ENCODE assay signal across 22 cellular contexts in genomic region chr5:52841114-52841513, GRCh38. TPM values are rescaled to one million over a fixed set of nuclear protein-coding genes. Genes with fewer than 3 reads are reported as not detected.
DNase-seq lines count a peak whose midpoint lies in the region; ATAC-seq, FAIRE-seq and TF ChIP-seq lines count a peak whose summit lies in the region.
"Had no signal": no experiment of that assay in that cellular context is flagged by ENCODE, and none has a peak within 500 bp of the region (broad histone marks: within the 10 kb centered on the region; RNA-seq: fewer than 3 reads in every experiment).

No MANE protein-coding gene starts in this region.

- intact Hi-C loops in HepG2 (cut with micrococcal nuclease; ENCODE audit: unreplicated experiment) = no loop called here

- no peaks in the 10 kb centered on the region for H3K9me3 ChIP-seq in GM23248 (ENCODE audit: low read depth)
- no peaks in the 10 kb centered on the region for H3K9me3 ChIP-seq in HepG2 (ENCODE audit: low read length)
- no peaks in the 10 kb centered on the region for H3K9me3 ChIP-seq in subcutaneous abdominal adipose tissue (ENCODE audit: control insufficient read depth in 5 of 5, low read length in 5 of 5)
- H3K9me3 ChIP-seq: testis had no signal

- H3K4me3 ChIP-seq in GM23248 = no peak overlapping the region
- H3K4me3 ChIP-seq in astrocyte of the spinal cord (ENCODE audit: low read depth, low read length) = no peak overlapping the region
- no peak overlapping the region for H3K4me3 ChIP-seq in HepG2 (replicated peaks in 1 of 3; ENCODE audit: insufficient read depth in 1 of 3, low read depth in 2 of 3, low read length in 3 of 3)
- H3K4me3 ChIP-seq in subcutaneous abdominal adipose tissue (ENCODE audit: low read depth in 1 of 5, low read length in 5 of 5) = no peak overlapping the region
- H3K4me3 ChIP-seq: PC-9, testis had no signal

- H4K20me1 ChIP-seq in GM23248 (ENCODE audit: insufficient read depth) (no peaks in the 10 kb centered on the region), HepG2 (ENCODE audit: insufficient read depth, low read length) (no peaks in the 10 kb centered on the region)

- no TSS peak for BruUV-seq in HepG2 (replicated peaks; lab: Mats Ljungman, UMichigan)

- peaks cover 24% of the 10 kb centered on the region for H3K4me1 Mint-ChIP-seq in type B pancreatic cell (ENCODE audit: unreplicated experiment)
- H3K4me1 Mint-ChIP-seq in activated T-cell treated with anti-CD3 and anti-CD28 coated beads, Interleukin-2, amount 50 U/mL, for 72 hours (ENCODE audit: low read depth) = peaks cover 5% of the 10 kb centered on the region
- H3K4me1 Mint-ChIP-seq: IgD-negative memory B cell had no signal

- TF ChIP-seq EP300 in HepG2 (IDR thresholded peaks at IDR 0.05; ENCODE audit: low read depth in 2 of 2, low read length in 2 of 2) (no peak), HepG2 (CRISPR knock-in tag; IDR thresholded peaks at IDR 0.05; ENCODE audit: borderline replicate concordance) (no peak)

- no peak for TF ChIP-seq RAD21 in HepG2 (CRISPR knock-in tag; IDR thresholded peaks at IDR 0.05)

- no peak for TF ChIP-seq CTCF in astrocyte of the spinal cord (IDR thresholded peaks at IDR 0.05; ENCODE audit: low read depth, low read length)
- no peak for TF ChIP-seq CTCF in HepG2 (CRISPR knock-in tag; IDR thresholded peaks at IDR 0.05)
- no peak for TF ChIP-seq CTCF in type B pancreatic cell (conservative IDR thresholded peaks at IDR 0.05)

- no peak overlapping the region for H3K27ac ChIP-seq in GM23248
- no peak overlapping the region for H3K27ac ChIP-seq in HepG2 (ENCODE audit: extremely low read length, insufficient read depth, low read length)
- H3K27ac ChIP-seq in subcutaneous abdominal adipose tissue (ENCODE audit: low read depth, low read length) = peak overlapping the region; percentile 31
- H3K27ac ChIP-seq: foreskin keratinocyte, PC-9, testis had no signal

- CTCF ChIA-PET in HepG2 (lab: Yijun Ruan, JAX; ENCODE audit: low intra/inter-chr PET ratio, low total read pairs) = no interaction called here

- peaks cover 33% of the 10 kb centered on the region for H3K4me1 ChIP-seq in GM23248 (ENCODE audit: insufficient read depth)
- H3K4me1 ChIP-seq in HepG2 (ENCODE audit: insufficient read depth, low read length) = no peaks in the 10 kb centered on the region
- peaks cover 0 to 29% (median 22%) of the 10 kb centered on the region in 5 donors for H3K4me1 ChIP-seq in subcutaneous abdominal adipose tissue (ENCODE audit: control insufficient read depth in 5 of 5, insufficient read depth in 5 of 5, low read length in 5 of 5)
- H3K4me1 ChIP-seq: foreskin keratinocyte, testis had no signal

- H3K9ac ChIP-seq in GM23248 (no peak overlapping the region), HepG2 (ENCODE audit: insufficient read depth, low read depth, low read length) (no peak overlapping the region), subcutaneous abdominal adipose tissue (ENCODE audit: low read length in 5 of 5) (no peak overlapping the region)

- ATAC-seq in HepG2 = no peak
- ATAC-seq in activated T-cell treated with anti-CD3 and anti-CD28 coated beads, Interleukin-2, amount 50 U/mL, for 72 hours (replicated peaks in 1 of 2) = no peak
- ATAC-seq: activated CD8-positive, alpha-beta T cell treated with anti-CD3 and anti-CD28 coated beads for 36 hours; foreskin keratinocyte; T-cell had no signal

- no peaks in the 10 kb centered on the region for H3K79me2 ChIP-seq in GM23248 (ENCODE audit: insufficient read depth)
- H3K79me2 ChIP-seq in HepG2 (ENCODE audit: insufficient read depth, low read length) = no peaks in the 10 kb centered on the region

- in situ Hi-C loops in GM23248 (cut with MboI) = no loop called here
- in situ Hi-C loops in astrocyte of the spinal cord (cut with HindIII; ENCODE audit: low sequenced_read_pairs) = no loop called here
- in situ Hi-C loops in HepG2 (cut with HindIII; ENCODE audit: extremely low pct_ligation_motif_present, low pct_unique_long_range_greater_than_20kb) = no loop called here

- FAIRE-seq in HepG2 (lab: Jason Lieb, UNC) = no peak

- H3K36me3 ChIP-seq in GM23248 (ENCODE audit: low read depth) (no peaks in the 10 kb centered on the region), HepG2 (replicated peaks in 1 of 2; ENCODE audit: control insufficient read depth in 1 of 2, insufficient read depth in 2 of 2, low read length in 2 of 2) (no peaks in the 10 kb centered on the region), subcutaneous abdominal adipose tissue (ENCODE audit: control insufficient read depth in 5 of 5, insufficient read depth in 5 of 5, low read length in 5 of 5) (no peaks in the 10 kb centered on the region)

- no peak overlapping the region for H3K4me3 Mint-ChIP-seq in type B pancreatic cell
- no peak overlapping the region for H3K4me3 Mint-ChIP-seq in activated T-cell treated with anti-CD3 and anti-CD28 coated beads, Interleukin-2, amount 50 U/mL, for 72 hours
- H3K4me3 Mint-ChIP-seq: activated CD8-positive, alpha-beta T cell treated with anti-CD3 and anti-CD28 coated beads for 36 hours; IgD-negative memory B cell; T-cell had no signal

- TF ChIP-seq POLR2A in HepG2 (IDR thresholded peaks at IDR 0.05; ENCODE audit: insufficient read depth in 1 of 2, low read depth in 2 of 2, low read length in 2 of 2) = no peak

- no peaks in the 10 kb centered on the region for H3K27me3 ChIP-seq in GM23248 (replicated peaks; ENCODE audit: insufficient read depth)
- H3K27me3 ChIP-seq in HepG2 (ENCODE audit: control insufficient read depth in 1 of 2, insufficient read depth in 2 of 2, low read length in 2 of 2) = no peaks in the 10 kb centered on the region
- H3K27me3 ChIP-seq in subcutaneous abdominal adipose tissue (ENCODE audit: control insufficient read depth in 5 of 5, insufficient read depth in 4 of 5, low read length in 5 of 5) = no peaks in the 10 kb centered on the region
- H3K27me3 ChIP-seq: foreskin keratinocyte, testis had no signal

- no peak overlapping the region for H3K27ac Mint-ChIP-seq in type B pancreatic cell
- H3K27ac Mint-ChIP-seq in activated T-cell treated with anti-CD3 and anti-CD28 coated beads, Interleukin-2, amount 50 U/mL, for 72 hours = no peak overlapping the region
- H3K27ac Mint-ChIP-seq: activated CD8-positive, alpha-beta T cell treated with anti-CD3 and anti-CD28 coated beads for 36 hours; IgD-negative memory B cell; T-cell had no signal

- H3K9me3 Mint-ChIP-seq in type B pancreatic cell = no peaks in the 10 kb centered on the region
- H3K9me3 Mint-ChIP-seq in activated T-cell treated with anti-CD3 and anti-CD28 coated beads, Interleukin-2, amount 50 U/mL, for 72 hours = no peaks in the 10 kb centered on the region
- H3K9me3 Mint-ChIP-seq: activated CD8-positive, alpha-beta T cell treated with anti-CD3 and anti-CD28 coated beads for 36 hours; T-cell had no signal

- peaks cover 41% of the 10 kb centered on the region; the same call in 1 of the 2 replicates for H3F3A ChIP-seq in GM23248 (ENCODE audit: insufficient read depth)

- no peak for DNase-seq in GM23248
- DNase-seq in astrocyte of the spinal cord (ENCODE audit: low read depth, low spot score) = peak; percentile 9
- DNase-seq in HepG2 (ENCODE audit: low spot score) = no peak
- no peak for DNase-seq in type B pancreatic cell (ENCODE audit: extremely low spot score, unreplicated experiment)
- DNase-seq in effector CD4-positive, alpha-beta T cell = no peak
- no peak for DNase-seq in activated T-cell treated with anti-CD3 and anti-CD28 coated beads, Interleukin-2, amount 50 U/mL, for 72 hours
- no peak for DNase-seq in stimulated activated CD4-positive, alpha-beta T cell treated with anti-CD3 and anti-CD28 coated beads, Interleukin-4, amount 100 ng/mL, for 4 hours
- DNase-seq: ACHN; activated CD4-positive, CD25-positive, alpha-beta regulatory T cell treated with anti-CD3 and anti-CD28 coated beads, Interleukin-2, amount 50 U/mL, for 72 hours; activated CD8-positive, alpha-beta T cell treated with anti-CD3 and anti-CD28 coated beads for 36 hours; Calu3; foreskin keratinocyte; hypothalamus; islet precursor cell; NCI-H2107; nucleus accumbens; PC-9; SHP77 treated with DMSO at 0.1 percent for 48 hours; T-cell; testis had no signal

- H2AFZ ChIP-seq in GM23248 = 0 out of 2 replicates have a peak overlapping the region, but pooled peaks have one; percentile 69
- no peak overlapping the region for H2AFZ ChIP-seq in HepG2 (ENCODE audit: low read length)
- H2AFZ ChIP-seq: PC-9 had no signal

- H3K36me3 Mint-ChIP-seq in type B pancreatic cell = no peaks in the 10 kb centered on the region
- no peaks in the 10 kb centered on the region for H3K36me3 Mint-ChIP-seq in activated T-cell treated with anti-CD3 and anti-CD28 coated beads, Interleukin-2, amount 50 U/mL, for 72 hours (ENCODE audit: insufficient read depth in 2 of 2)
- H3K36me3 Mint-ChIP-seq: IgD-negative memory B cell had no signal

- no peak overlapping the region for H3K4me2 ChIP-seq in GM23248 (ENCODE audit: unreplicated experiment)
- H3K4me2 ChIP-seq in HepG2 (ENCODE audit: low read depth, low read length) = no peak overlapping the region
- H3K4me2 ChIP-seq: PC-9 had no signal

- no peaks in the 10 kb centered on the region for H3K9me2 ChIP-seq in GM23248 (ENCODE audit: insufficient read depth)

- POLR2A ChIA-PET in HepG2 (lab: Yijun Ruan, JAX) = no interaction called here

- no peaks in the 10 kb centered on the region for H3K27me3 Mint-ChIP-seq in type B pancreatic cell
- H3K27me3 Mint-ChIP-seq in activated T-cell treated with anti-CD3 and anti-CD28 coated beads, Interleukin-2, amount 50 U/mL, for 72 hours (ENCODE audit: low read depth) = no peaks in the 10 kb centered on the region
- H3K27me3 Mint-ChIP-seq: activated CD8-positive, alpha-beta T cell treated with anti-CD3 and anti-CD28 coated beads for 36 hours; IgD-negative memory B cell; T-cell had no signal

RNA-seq across cellular contexts. Expression of gene ITGA1, which starts 53.4 kb away (rescaled TPM):
- 18.4 and 18.6 TPM in 2 replicates for total RNA-seq in GM23248 (2014; rRNA removed; shearing (Covaris generic))
- polyA plus RNA-seq in GM23248 (2016; fragmentation: Nextera tagmentation; extraction: Ambion mirVana) (8.1 and 8.9 TPM in 2 replicates), HepG2 (2011; rRNA removed) (28.6 and 35.6 TPM in 2 replicates)
- total RNA-seq in HepG2 (2016; rRNA removed; fragmentation: Illumina TruSeq; extraction: Trizol) (11.6 and 23.1 TPM in 2 replicates), type B pancreatic cell (ENCODE audit: low replicate concordance) (12.0 and 17.0 TPM in 2 replicates)
- 3.4 and 5.7 TPM in 2 replicates for total RNA-seq in HepG2 (2016; cell fraction: cytosol; rRNA removed; fragmentation: Illumina TruSeq; extraction: Trizol; ENCODE audit: low read depth)
- 12.0 and 21.2 TPM in 2 replicates for total RNA-seq in HepG2 (2016; cell fraction: insoluble cytoplasmic fraction; rRNA removed; fragmentation: Illumina TruSeq; extraction: Trizol)
- 3.1 and 3.8 TPM in 2 replicates for total RNA-seq in HepG2 (2016; cell fraction: membrane; rRNA removed; fragmentation: Illumina TruSeq; extraction: Trizol)
- 34.4 and 38.7 TPM in 2 replicates for total RNA-seq in HepG2 (2016; cell fraction: nucleus; rRNA removed; fragmentation: Illumina TruSeq; extraction: Trizol)
- polyA plus RNA-seq in HepG2 (2011; cell fraction: cytosol; rRNA removed) = 8.2 and 21.3 TPM in 2 replicates
- 37.8 and 49.4 TPM in 2 replicates for polyA plus RNA-seq in HepG2 (2011; cell fraction: nucleus; rRNA removed)
- polyA plus RNA-seq in HepG2 (2012) = 22.3 and 27.3 TPM in 2 replicates
- 0.44 and 0.49 TPM in 2 replicates for polyA plus RNA-seq in HepG2 (2016; cell fraction: cytosol; fragmentation: Illumina TruSeq; extraction: Trizol; ENCODE audit: low read depth)
- polyA plus RNA-seq in HepG2 (2016; cell fraction: insoluble cytoplasmic fraction; fragmentation: Illumina TruSeq; extraction: Trizol; ENCODE audit: low read depth) = 3.9 and 4.0 TPM in 2 replicates
- polyA plus RNA-seq in HepG2 (2016; cell fraction: membrane; fragmentation: Illumina TruSeq; extraction: Trizol; ENCODE audit: low read depth) = 0.74 and 0.87 TPM in 2 replicates
- 16.4 and 19.4 TPM in 2 replicates for polyA plus RNA-seq in HepG2 (2016; cell fraction: nucleus; fragmentation: Illumina TruSeq; extraction: Trizol; ENCODE audit: insufficient read depth, low read depth)
- polyA minus RNA-seq in HepG2 (2011; rRNA and poly(A)+ RNA removed; ENCODE audit: low replicate concordance) = 58.0 and 60.0 TPM in 2 replicates
- polyA minus RNA-seq in HepG2 (2011; cell fraction: cytosol; rRNA and poly(A)+ RNA removed) = 32.8 and 74.9 TPM in 2 replicates
- polyA minus RNA-seq in HepG2 (2011; cell fraction: nucleus; rRNA and poly(A)+ RNA removed) = 121 and 200 TPM in 2 replicates
- total RNA-seq in activated T-cell treated with anti-CD3 and anti-CD28 coated beads, Interleukin-2, amount 50 U/mL, for 72 hours = 1 to 10 TPM; 4.7 to 5.6 TPM
- polyA plus RNA-seq: IgD-negative memory B cell had no signal

RNA-seq across cellular contexts. Expression of gene PELO, which starts 53.4 kb away (rescaled TPM):
- total RNA-seq in GM23248 (2014; rRNA removed; shearing (Covaris generic)) = 20.4 and 24.4 TPM in 2 replicates
- 25.0 and 25.2 TPM in 2 replicates for polyA plus RNA-seq in GM23248 (2016; fragmentation: Nextera tagmentation; extraction: Ambion mirVana)
- 19.0 and 19.5 TPM in 2 replicates for total RNA-seq in HepG2 (2016; rRNA removed; fragmentation: Illumina TruSeq; extraction: Trizol)
- 3.8 and 4.6 TPM in 2 replicates for total RNA-seq in HepG2 (2016; cell fraction: cytosol; rRNA removed; fragmentation: Illumina TruSeq; extraction: Trizol; ENCODE audit: low read depth)
- total RNA-seq in HepG2 (2016; cell fraction: insoluble cytoplasmic fraction; rRNA removed; fragmentation: Illumina TruSeq; extraction: Trizol) = 18.5 and 21.4 TPM in 2 replicates
- 8.8 and 9.7 TPM in 2 replicates for total RNA-seq in HepG2 (2016; cell fraction: membrane; rRNA removed; fragmentation: Illumina TruSeq; extraction: Trizol)
- 14.0 and 15.7 TPM in 2 replicates for total RNA-seq in HepG2 (2016; cell fraction: nucleus; rRNA removed; fragmentation: Illumina TruSeq; extraction: Trizol)
- polyA plus RNA-seq in HepG2 (2011; rRNA removed) = 22.7 and 23.9 TPM in 2 replicates
- polyA plus RNA-seq in HepG2 (2011; cell fraction: cytosol; rRNA removed) = 17.8 and 20.4 TPM in 2 replicates
- polyA plus RNA-seq in HepG2 (2011; cell fraction: nucleus; rRNA removed) = 15.6 and 17.4 TPM in 2 replicates
- 15.8 and 20.8 TPM in 2 replicates for polyA plus RNA-seq in HepG2 (2012)
- polyA plus RNA-seq in HepG2 (2016; cell fraction: cytosol; fragmentation: Illumina TruSeq; extraction: Trizol; ENCODE audit: low read depth) = 3.3 TPM in 2 replicates
- polyA plus RNA-seq in HepG2 (2016; cell fraction: insoluble cytoplasmic fraction; fragmentation: Illumina TruSeq; extraction: Trizol; ENCODE audit: low read depth) = 19.1 and 19.8 TPM in 2 replicates
- 3.8 and 5.3 TPM in 2 replicates for polyA plus RNA-seq in HepG2 (2016; cell fraction: membrane; fragmentation: Illumina TruSeq; extraction: Trizol; ENCODE audit: low read depth)
- 17.1 and 20.3 TPM in 2 replicates for polyA plus RNA-seq in HepG2 (2016; cell fraction: nucleus; fragmentation: Illumina TruSeq; extraction: Trizol; ENCODE audit: insufficient read depth, low read depth)
- polyA minus RNA-seq in HepG2 (2011; rRNA and poly(A)+ RNA removed; ENCODE audit: low replicate concordance) = 30.8 and 31.8 TPM in 2 replicates
- polyA minus RNA-seq in HepG2 (2011; cell fraction: cytosol; rRNA and poly(A)+ RNA removed) = 14.2 and 15.1 TPM in 2 replicates
- polyA minus RNA-seq in HepG2 (2011; cell fraction: nucleus; rRNA and poly(A)+ RNA removed) = 40.3 and 47.0 TPM in 2 replicates
- 18.0 and 19.0 TPM in 2 replicates for total RNA-seq in type B pancreatic cell (ENCODE audit: low replicate concordance)
- total RNA-seq in activated T-cell treated with anti-CD3 and anti-CD28 coated beads, Interleukin-2, amount 50 U/mL, for 72 hours = 10 to 100 TPM; 16.6 to 17.5 TPM
